Comparison of ENCODE assay signal across 21 cellular contexts in genomic region chr11:11076276-11076675, GRCh38.
"Had no signal": no experiment of that assay in that cellular context is flagged by ENCODE, and none has a peak within 500 bp of the region (broad histone marks: within the 10 kb centered on the region; RNA-seq: fewer than 3 reads in every experiment).

No MANE protein-coding gene starts in this region.

- H3K4me1 ChIP-seq: ascending aorta had no signal

- DNase-seq: activated CD4-positive, alpha-beta T cell treated with anti-CD3 and anti-CD28 coated beads, Interleukin-2, amount 10 ng/mL, durations not matched to agents 7 days and 5 days; activated CD8-positive, alpha-beta memory T cell treated with anti-CD3 and anti-CD28 coated beads, Interleukin-2, amount 10 ng/mL, durations not matched to agents 7 days and 5 days; activated T-cell treated with anti-CD3 and anti-CD28 coated beads for 4 hours; central memory CD4-positive, alpha-beta T cell; dermis blood vessel endothelial cell; effector CD8-positive, alpha-beta T cell; foreskin melanocyte; immature natural killer cell; natural killer cell; ovary; psoas muscle; stimulated activated CD4-positive, alpha-beta T cell treated with anti-CD3 and anti-CD28 coated beads, Interleukin-12 subunit alpha, Interleukin-12 subunit beta, amount 100 ng/mL, for 4 hours; stimulated activated CD4-positive, alpha-beta T cell treated with anti-CD3 and anti-CD28 coated beads, Interleukin-4, amount 100 ng/mL, for 4 hours; stimulated activated naive CD8-positive, alpha-beta T cell treated with anti-CD3 and anti-CD28 coated beads, Interleukin-15, Interleukin-2, amounts not matched to agents 100 U/mL and 50 U/mL, for 24 hours had no signal

- H3K9me3 ChIP-seq: ascending aorta, ovary, psoas muscle, right atrium auricular region had no signal

- H3K27ac ChIP-seq: ascending aorta, ovary, psoas muscle, right atrium auricular region had no signal

- H3K36me3 ChIP-seq: ascending aorta, ovary, right atrium auricular region had no signal

- H3K27me3 ChIP-seq: ascending aorta, ovary, right atrium auricular region had no signal

- ATAC-seq: activated CD4-positive, CD25-positive, alpha-beta regulatory T cell treated with anti-CD3 and anti-CD28 coated beads, Interleukin-2, amount 50 U/mL, for 24 hours; activated CD8-positive, alpha-beta memory T cell treated with anti-CD3 and anti-CD28 coated beads, Interleukin-2, amount 10 ng/mL, durations not matched to agents 7 days and 5 days; activated CD8-positive, alpha-beta T cell treated with anti-CD3 and anti-CD28 coated beads for 36 hours; activated naive CD4-positive, alpha-beta T cell treated with anti-CD3 and anti-CD28 coated beads, Interleukin-2, amount 50 U/mL, for 72 hours; left lobe of liver; natural killer cell; stimulated activated naive CD8-positive, alpha-beta T cell treated with anti-CD3 and anti-CD28 coated beads, Interleukin-15, Interleukin-2, amounts not matched to agents 100 U/mL and 50 U/mL, for 24 hours had no signal

- H3K4me3 ChIP-seq: ascending aorta, lung, ovary, psoas muscle, right atrium auricular region had no signal
